In genomic region chr22:48616656-48617055, GRCh38 we compare ENCODE assay signal across 8 cellular contexts.
"Had no signal": no experiment of that assay in that cellular context is flagged by ENCODE, and none has a peak within 500 bp of the region (broad histone marks: within the 10 kb centered on the region; RNA-seq: fewer than 3 reads in every experiment).

No MANE protein-coding gene starts in this region.

- H2AFZ ChIP-seq: GM23338 had no signal

- H3K36me3 ChIP-seq: HAP-1 had no signal

- H3K4me1 ChIP-seq: HAP-1 had no signal

- H3K4me1 Mint-ChIP-seq: GM23338, H9 had no signal

- H3K4me3 Mint-ChIP-seq: GM23338, H9, HFFc6 had no signal

- DNase-seq: GOT3, H7, H9, HCEC 1CT, HFFc6 had no signal

- H3K9me3 Mint-ChIP-seq: GM23338, H9 had no signal

- H3K9me3 ChIP-seq: HAP-1 had no signal

- ATAC-seq: GM23338, HCT116 had no signal

- H3K27ac Mint-ChIP-seq: GM23338, HFFc6 had no signal

- H3K4me2 ChIP-seq: GM23338 had no signal

- H3K4me3 ChIP-seq: GM23338, HAP-1 had no signal
